ENCODE assay signal across 8 cellular contexts in the genomic region with DNA sequence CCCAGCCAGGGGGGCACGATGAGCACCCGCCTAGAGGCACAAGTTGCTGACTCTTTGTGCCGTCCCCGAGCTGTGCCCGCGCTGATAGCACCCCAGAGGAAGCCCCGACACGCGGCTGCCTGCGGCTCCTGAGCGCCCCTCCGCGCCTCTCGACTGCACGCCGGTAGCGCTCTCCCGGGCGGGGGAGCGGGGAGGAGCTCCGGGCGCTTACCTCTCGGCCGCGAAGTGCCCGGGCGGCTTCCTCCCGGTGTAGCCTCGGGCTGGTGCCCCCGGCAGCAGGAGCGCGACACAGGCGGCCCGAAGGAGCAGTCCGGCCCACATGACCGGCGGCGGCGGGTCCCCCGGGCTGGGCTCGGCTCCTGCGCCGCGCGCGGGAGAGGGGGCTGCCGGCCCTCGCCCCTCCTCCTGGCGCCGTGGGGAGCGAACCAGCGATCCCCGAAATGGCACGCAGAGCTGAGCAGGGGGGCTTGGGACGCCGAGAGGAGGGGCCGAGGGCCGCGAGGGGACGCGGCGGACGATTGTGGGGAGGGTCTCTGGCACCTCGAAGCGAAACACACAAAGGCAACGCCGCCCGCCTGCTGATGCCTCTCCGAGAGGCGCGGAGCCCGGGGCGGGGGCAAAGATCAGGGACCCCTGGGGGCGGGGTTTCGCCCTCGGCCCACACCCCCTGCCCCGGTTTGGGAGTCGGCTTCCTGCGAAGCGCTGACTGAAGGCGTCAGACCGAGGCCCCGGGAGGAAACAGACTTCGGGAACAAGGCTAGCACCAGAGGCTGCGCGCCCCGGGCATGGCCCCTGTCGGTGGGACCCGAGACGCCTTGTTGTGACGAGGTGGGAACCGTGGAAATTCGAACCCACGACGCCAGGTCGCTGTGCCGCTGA. TPM values are rescaled to one million over a fixed set of nuclear protein-coding genes. Genes with fewer than 3 reads are reported as not detected.
DNase-seq lines count a peak whose midpoint lies in the region; ATAC-seq and TF ChIP-seq lines count a peak whose summit lies in the region.

Gene VWCE, minus strand, starts transcription at position 600 of the 879 bp plus-strand sequence. Its CDS starts 279 bp downstream, at position 321.

- no peaks in the 10 kb centered on the region for H3K9me3 ChIP-seq in muscle layer of duodenum (ENCODE audit: control insufficient read depth in 1 of 2, low read length in 2 of 2)

- peaks cover 14 to 23% of the 10 kb centered on the region in 2 donors for H3K36me3 ChIP-seq in muscle layer of duodenum (ENCODE audit: control insufficient read depth in 1 of 2, insufficient read depth in 2 of 2, low read length in 2 of 2)

- H3K4me3 Mint-ChIP-seq in endothelial cell (ENCODE audit: unreplicated experiment): peak within 1 kb of the TSS; percentile 88

- no peaks in the 10 kb centered on the region for H3K27me3 ChIP-seq in muscle layer of duodenum (ENCODE audit: low read depth, low read length)

- H3K9me3 Mint-ChIP-seq in endothelial cell (ENCODE audit: unreplicated experiment): no peaks in the 10 kb centered on the region

- peak within 1 kb of the TSS; percentile 59 to 72 for H3K4me3 ChIP-seq in muscle layer of duodenum (ENCODE audit: low read depth in 1 of 2, low read length in 2 of 2)

- no peak for TF ChIP-seq CTCF in endothelial cell (IDR thresholded peaks at IDR 0.05; ENCODE audit: unreplicated experiment)

- peaks cover 11 to 41% of the 10 kb centered on the region in 2 donors for H3K4me1 ChIP-seq in muscle layer of duodenum (ENCODE audit: control insufficient read depth in 1 of 2, insufficient read depth in 2 of 2, low read length in 2 of 2)

- H3K27ac ChIP-seq in muscle layer of duodenum (ENCODE audit: low read length): no peak within 1 kb of the TSS

- in situ Hi-C loops in ACHN (cut with HindIII; ENCODE audit: low pct_ligation_motif_present, low pct_unique_long_range_greater_than_20kb, low sequenced_read_pairs): no loop called here

- POLR2A ChIA-PET in activated CD8-positive, alpha-beta memory T cell treated with anti-CD3 and anti-CD28 coated beads for 36 hours (lab: Charles Lee): interaction anchor here (0.5 to 1.9 kb wide), 8 partner anchors 8 to 253 kb away, joined by 3 to 8 read pairs (median 5); partner anchors contain the start of gene CYB561A3

- DNase-seq in ACHN (peak; percentile 69), NCI-H510A treated with DMSO at 0.1 percent for 48 hours (lab: John Stamatoyannopoulos, UW) (peak; percentile 60), endothelial cell (ENCODE audit: low spot score) (peak; percentile 80)
- peak; percentile 54 for DNase-seq in stimulated activated naive CD4-positive, alpha-beta T cell treated with Interleukin-2 at 50 U/mL for 16 hours (lab: John Stamatoyannopoulos, UW)

- H3K27me3 Mint-ChIP-seq in endothelial cell (ENCODE audit: unreplicated experiment): peaks cover 24% of the 10 kb centered on the region

- peak; percentile 51 for TF ChIP-seq POLR2A in GM18526 (IDR thresholded peaks at IDR 0.05; ENCODE audit: extremely low read depth, insufficient read length)

- H3K27ac Mint-ChIP-seq in endothelial cell (ENCODE audit: unreplicated experiment): peak within 1 kb of the TSS; percentile 62

- peak; percentile 58 for ATAC-seq in HG03103 (IDR thresholded peaks at IDR 0.05; ENCODE audit: low read depth, unreplicated experiment)

- CTCF ChIA-PET in activated CD8-positive, alpha-beta memory T cell treated with anti-CD3 and anti-CD28 coated beads for 36 hours (lab: Charles Lee): interaction anchor here (0.6 to 1.5 kb wide), 7 partner anchors 15 to 333 kb away, joined by 3 to 5 read pairs (median 3); partner anchors contain the start of genes CYB561A3, TMEM138 and VPS37C

- H3K4me1 Mint-ChIP-seq in endothelial cell (ENCODE audit: unreplicated experiment): peaks cover 42% of the 10 kb centered on the region

- peaks cover 28% of the 10 kb centered on the region for H3K36me3 Mint-ChIP-seq in endothelial cell (ENCODE audit: low read depth, unreplicated experiment)

RNA-seq across cellular contexts. Expression of gene VWCE, which starts in this region (rescaled TPM):
- 10 to 100 TPM; 11.9 to 12.5 TPM for total RNA-seq in activated CD8-positive, alpha-beta memory T cell treated with anti-CD3 and anti-CD28 coated beads for 36 hours
- total RNA-seq in endothelial cell (ENCODE audit: unreplicated experiment): 25.3 TPM
